In the genomic region with DNA sequence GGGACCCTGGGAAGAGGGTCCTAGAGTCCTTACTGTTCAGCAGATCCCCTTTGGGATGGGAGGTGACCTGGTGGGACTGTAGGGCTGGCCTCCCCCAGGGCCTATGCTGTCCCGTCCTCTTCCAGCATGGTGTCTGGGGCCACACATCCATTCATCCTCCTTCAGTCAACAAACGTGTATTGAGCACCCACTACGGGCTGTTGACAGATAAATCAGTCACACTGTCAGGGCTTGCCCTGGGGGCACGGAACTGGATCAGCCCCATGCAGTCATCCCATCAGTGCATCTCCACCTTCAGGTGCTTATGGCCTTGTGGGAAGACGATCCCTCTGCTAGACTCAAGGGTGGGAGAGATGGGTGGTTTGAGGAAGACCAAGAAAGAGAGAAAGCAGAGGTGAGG, we compare ENCODE assay signal across 23 cellular contexts. TPM values are rescaled to one million over a fixed set of nuclear protein-coding genes. Genes with fewer than 3 reads are reported as not detected.
"Had no signal": no experiment of that assay in that cellular context is flagged by ENCODE, and none has a peak within 500 bp of the region (broad histone marks: within the 10 kb centered on the region; RNA-seq: fewer than 3 reads in every experiment).

No MANE protein-coding gene starts in this region.

- H3K9me3 Mint-ChIP-seq: activated CD4-positive, alpha-beta T cell treated with anti-CD3 and anti-CD28 coated beads, Interleukin-2, amount 10 ng/mL, durations not matched to agents 24 days and 14 days had no signal

- DNase-seq: activated B cell treated with CpG ODN at 0.5 μM for 24 hours; activated CD4-positive, alpha-beta T cell treated with anti-CD3 and anti-CD28 coated beads for 1 hour; activated CD4-positive, alpha-beta T cell treated with anti-CD3 and anti-CD28 coated beads, Interleukin-2, amount 10 ng/mL, durations not matched to agents 24 days and 14 days; activated CD4-positive, alpha-beta T cell treated with anti-CD3 and anti-CD28 coated beads, Interleukin-2, amount 50 U/mL, for 48 hours; activated CD8-positive, alpha-beta memory T cell treated with anti-CD3 and anti-CD28 coated beads, Interleukin-2, amount 10 ng/mL, durations not matched to agents 7 days and 5 days; activated effector memory CD4-positive, alpha-beta T cell treated with Interleukin-2 at 50 U/mL for 16 hours; activated naive CD4-positive, alpha-beta T cell; activated T-cell treated with anti-CD3 and anti-CD28 coated beads, Interleukin-2, amount 50 U/mL, for 24 hours; brain microvascular endothelial cell; NCI-H1105 treated with DMSO at 0.1 percent for 48 hours; NCI-H1436 treated with DMSO at 0.1 percent for 48 hours; NCI-H2029; NCI-H446 treated with DMSO at 0.1 percent for 48 hours; NCI-H524 treated with DMSO at 0.1 percent for 48 hours; NCI-H82; SIG-M5; T-helper 17 cell; T-helper 9 cell had no signal

- H3K4me3 Mint-ChIP-seq: activated B cell treated with CpG ODN at 0.5 μM for 24 hours; activated CD4-positive, alpha-beta T cell treated with anti-CD3 and anti-CD28 coated beads, Interleukin-2, amount 10 ng/mL, durations not matched to agents 24 days and 14 days; activated CD8-positive, alpha-beta memory T cell treated with anti-CD3 and anti-CD28 coated beads, Interleukin-2, amount 10 ng/mL, durations not matched to agents 7 days and 5 days; activated T-cell treated with anti-CD3 and anti-CD28 coated beads, Interleukin-2, amount 50 U/mL, for 24 hours; activated T-helper 1 cell treated with anti-CD3 and anti-CD28 coated beads, Interleukin-12 subunit alpha, Interleukin-12 subunit beta, Interleukin-2, Interleukin-4 antibody, amounts not matched to agents 30 ng/mL and 10 ng/mL and 1 ng/mL, durations not matched to agents 14 hours and 24 hours and 36 hours; T-helper 17 cell had no signal

- H3K4me1 Mint-ChIP-seq: activated B cell treated with CpG ODN at 0.5 μM for 24 hours; activated CD4-positive, alpha-beta T cell treated with anti-CD3 and anti-CD28 coated beads, Interleukin-2, amount 10 ng/mL, durations not matched to agents 24 days and 14 days; activated CD8-positive, alpha-beta memory T cell treated with anti-CD3 and anti-CD28 coated beads, Interleukin-2, amount 10 ng/mL, durations not matched to agents 7 days and 5 days; T-helper 17 cell had no signal

- H3K27me3 ChIP-seq: brain microvascular endothelial cell, cardiac muscle cell, MG63 had no signal

- H3K4me3 ChIP-seq: cardiac muscle cell, MG63 had no signal

- H3K27me3 Mint-ChIP-seq: activated B cell treated with CpG ODN at 0.5 μM for 24 hours; activated CD4-positive, alpha-beta T cell treated with anti-CD3 and anti-CD28 coated beads, Interleukin-2, amount 10 ng/mL, durations not matched to agents 24 days and 14 days; activated T-cell treated with anti-CD3 and anti-CD28 coated beads, Interleukin-2, amount 50 U/mL, for 24 hours had no signal

- H3K36me3 ChIP-seq: brain microvascular endothelial cell, cardiac muscle cell, MG63 had no signal

- ATAC-seq: activated CD8-positive, alpha-beta memory T cell treated with anti-CD3 and anti-CD28 coated beads, Interleukin-2, amount 10 ng/mL, durations not matched to agents 7 days and 5 days; T-helper 17 cell had no signal

- H3K27ac Mint-ChIP-seq: activated B cell treated with CpG ODN at 0.5 μM for 24 hours; activated CD4-positive, alpha-beta T cell treated with anti-CD3 and anti-CD28 coated beads, Interleukin-2, amount 10 ng/mL, durations not matched to agents 24 days and 14 days; activated CD8-positive, alpha-beta memory T cell treated with anti-CD3 and anti-CD28 coated beads, Interleukin-2, amount 10 ng/mL, durations not matched to agents 7 days and 5 days; activated naive CD4-positive, alpha-beta T cell treated with anti-CD3 and anti-CD28 coated beads, Interleukin-2, amount 50 U/mL, for 72 hours; activated T-cell treated with anti-CD3 and anti-CD28 coated beads, Interleukin-2, amount 50 U/mL, for 24 hours; activated T-helper 1 cell treated with anti-CD3 and anti-CD28 coated beads, Interleukin-12 subunit alpha, Interleukin-12 subunit beta, Interleukin-2, Interleukin-4 antibody, amounts not matched to agents 30 ng/mL and 10 ng/mL and 1 ng/mL, durations not matched to agents 14 hours and 24 hours and 36 hours; T-helper 17 cell had no signal

- H3K27ac ChIP-seq: brain microvascular endothelial cell, cardiac muscle cell had no signal

- H3K36me3 Mint-ChIP-seq: activated CD8-positive, alpha-beta memory T cell treated with anti-CD3 and anti-CD28 coated beads, Interleukin-2, amount 10 ng/mL, durations not matched to agents 7 days and 5 days had no signal

RNA-seq across cellular contexts. Expression of gene COL27A1, which starts 30.2 kb away (rescaled TPM):
- total RNA-seq: OCI-LY7 had no signal
